ENCODE assay signal across 11 cellular contexts in genomic region chr17:43529977-43530302, GRCh38. TPM values are rescaled to one million over a fixed set of nuclear protein-coding genes. Genes with fewer than 3 reads are reported as not detected.
A peak's percentile ranks its signal among the peaks of the same experiment; 100 is the strongest.
DNase-seq lines count a peak whose midpoint lies in the region; ATAC-seq and TF ChIP-seq lines count a peak whose summit lies in the region.
"Had no signal": no experiment of that assay in that cellular context is flagged by ENCODE, and none has a peak within 500 bp of the region (broad histone marks: within the 10 kb centered on the region; RNA-seq: fewer than 3 reads in every experiment).

No MANE protein-coding gene starts in this region.

- peak overlapping the region; percentile 83 for H3K27ac Mint-ChIP-seq in mesothelial cell of epicardium
- H3K27ac Mint-ChIP-seq in type B pancreatic cell, result peak overlapping the region; percentile 70
- H3K27ac Mint-ChIP-seq: activated CD4-positive, alpha-beta memory T cell treated with anti-CD3 and anti-CD28 coated beads, Interleukin-2, amount 10 ng/mL, durations not matched to agents 7 days and 5 days; effector memory CD8-positive, alpha-beta T cell had no signal

- ATAC-seq in RWPE2 (ENCODE audit: low read depth) (peak; percentile 7; the same call in 1 of the 3 replicates), sciatic nerve (no peak)
- ATAC-seq: effector memory CD8-positive, alpha-beta T cell had no signal

- peak overlapping the region; percentile 48 for H3K4me3 Mint-ChIP-seq in mesothelial cell of epicardium
- peak overlapping the region; percentile 74 for H3K4me3 Mint-ChIP-seq in type B pancreatic cell
- H3K4me3 Mint-ChIP-seq: activated CD4-positive, alpha-beta memory T cell treated with anti-CD3 and anti-CD28 coated beads, Interleukin-2, amount 10 ng/mL, durations not matched to agents 7 days and 5 days; effector memory CD8-positive, alpha-beta T cell had no signal

- H3K4me1 ChIP-seq in RWPE2 (ENCODE audit: insufficient read depth, poor library complexity, severe bottlenecking), result peaks cover 17% of the 10 kb centered on the region

- H3K9me3 Mint-ChIP-seq in mesothelial cell of epicardium (no peaks in the 10 kb centered on the region), type B pancreatic cell (no peaks in the 10 kb centered on the region)
- H3K9me3 Mint-ChIP-seq: activated CD4-positive, alpha-beta memory T cell treated with anti-CD3 and anti-CD28 coated beads, Interleukin-2, amount 10 ng/mL, durations not matched to agents 7 days and 5 days; effector memory CD8-positive, alpha-beta T cell had no signal

- H3K27ac ChIP-seq in RWPE2 (ENCODE audit: poor library complexity, severe bottlenecking), result peak overlapping the region; percentile 67
- H3K27ac ChIP-seq: vagina had no signal

- H3K27me3 ChIP-seq in RWPE2 (ENCODE audit: insufficient read depth, poor library complexity, severe bottlenecking), result no peaks in the 10 kb centered on the region
- H3K27me3 ChIP-seq: vagina had no signal

- DNase-seq in RWPE2 (ENCODE audit: low spot score), result no peak
- peak; percentile 21 for DNase-seq in epithelial cell of esophagus (ENCODE audit: low read depth)
- DNase-seq in mesothelial cell of epicardium (ENCODE audit: low spot score in 2 of 2, unreplicated experiment in 2 of 2), result no peak
- no peak for DNase-seq in type B pancreatic cell (ENCODE audit: extremely low spot score, unreplicated experiment)
- no peak for DNase-seq in RPMI8226
- DNase-seq in foreskin melanocyte, result no peak
- DNase-seq in sciatic nerve (ENCODE audit: low spot score), result no peak
- DNase-seq: activated CD4-positive, alpha-beta memory T cell treated with anti-CD3 and anti-CD28 coated beads, Interleukin-2, amount 10 ng/mL, durations not matched to agents 7 days and 5 days; effector memory CD8-positive, alpha-beta T cell; MV-4-11 had no signal

- intact Hi-C loops in sciatic nerve (cut with DNase I), result no loop called here

- H3K36me3 Mint-ChIP-seq in mesothelial cell of epicardium, result peaks cover 4% of the 10 kb centered on the region
- peaks cover 13% of the 10 kb centered on the region for H3K36me3 Mint-ChIP-seq in type B pancreatic cell

- H3K4me3 ChIP-seq in RWPE2 (ENCODE audit: severe bottlenecking), result no peak overlapping the region
- H3K4me3 ChIP-seq in epithelial cell of esophagus (ENCODE audit: low read length), result no peak overlapping the region

- peaks cover 29% of the 10 kb centered on the region for H3K36me3 ChIP-seq in RWPE2 (ENCODE audit: low read depth)

- peaks cover 15% of the 10 kb centered on the region for H3K27me3 Mint-ChIP-seq in mesothelial cell of epicardium (ENCODE audit: low read depth)
- no peaks in the 10 kb centered on the region for H3K27me3 Mint-ChIP-seq in type B pancreatic cell
- H3K27me3 Mint-ChIP-seq: activated CD4-positive, alpha-beta memory T cell treated with anti-CD3 and anti-CD28 coated beads, Interleukin-2, amount 10 ng/mL, durations not matched to agents 7 days and 5 days; effector memory CD8-positive, alpha-beta T cell had no signal

- H3K9me3 ChIP-seq in RWPE2 (ENCODE audit: severe bottlenecking), result no peaks in the 10 kb centered on the region
- H3K9me3 ChIP-seq: vagina had no signal

- TF ChIP-seq CTCF in RWPE2 (IDR thresholded peaks at IDR 0.05; ENCODE audit: poor library complexity, severe bottlenecking), result no peak
- no peak for TF ChIP-seq CTCF in epithelial cell of esophagus (IDR thresholded peaks at IDR 0.05; ENCODE audit: insufficient read depth, low read depth, low read length, missing control alignments)
- TF ChIP-seq CTCF in mesothelial cell of epicardium (IDR thresholded peaks at IDR 0.05; ENCODE audit: unreplicated experiment), result no peak
- TF ChIP-seq CTCF in type B pancreatic cell (conservative IDR thresholded peaks at IDR 0.05), result no peak

- H3K4me1 Mint-ChIP-seq in mesothelial cell of epicardium (peaks cover 19% of the 10 kb centered on the region), type B pancreatic cell (ENCODE audit: unreplicated experiment) (peaks cover 32% of the 10 kb centered on the region)
- H3K4me1 Mint-ChIP-seq: activated CD4-positive, alpha-beta memory T cell treated with anti-CD3 and anti-CD28 coated beads, Interleukin-2, amount 10 ng/mL, durations not matched to agents 7 days and 5 days had no signal

RNA-seq across cellular contexts. Expression of gene ETV4, which starts 16.2 kb away (rescaled TPM):
- total RNA-seq in mesothelial cell of epicardium (4.4 to 5.6 TPM (median 5.4 TPM) in 3 replicates), type B pancreatic cell (ENCODE audit: low replicate concordance) (18.3 and 28.2 TPM in 2 replicates), sciatic nerve (7.1 TPM)

RNA-seq across cellular contexts. Expression of gene DHX8, which starts 46.2 kb away (rescaled TPM):
- total RNA-seq in mesothelial cell of epicardium (64.4 to 71.9 TPM (median 68.6 TPM) in 3 replicates), type B pancreatic cell (ENCODE audit: low replicate concordance) (50.1 and 56.8 TPM in 2 replicates), sciatic nerve (40.9 TPM)
